8 cellular contexts compared by ENCODE assay signal in the genomic region with DNA sequence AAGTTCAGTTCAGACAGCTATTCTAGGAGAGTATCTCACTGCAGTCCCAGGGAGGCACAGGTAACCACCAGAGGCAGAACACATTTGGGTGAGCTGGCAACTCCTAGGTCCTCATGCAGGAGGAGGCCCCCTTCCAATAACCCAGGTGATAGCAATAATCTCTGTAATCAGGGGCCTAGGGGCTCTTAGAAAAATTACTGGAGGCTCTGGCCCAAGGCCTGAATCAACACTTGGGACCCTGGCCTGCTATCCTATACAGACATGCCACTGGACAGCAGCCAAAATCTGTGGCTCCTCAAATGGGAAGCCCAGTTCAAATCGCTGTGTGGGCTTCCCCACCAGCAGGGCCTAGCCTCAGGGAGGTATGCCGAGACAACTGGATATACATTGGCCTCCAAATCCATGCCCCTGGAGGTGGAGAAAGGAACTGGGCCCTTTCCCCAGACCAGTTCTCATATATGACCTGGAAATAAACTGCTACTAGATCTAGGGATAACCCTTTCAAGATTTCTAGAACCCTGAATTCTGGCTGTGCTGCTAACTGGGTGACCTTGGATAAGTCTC. TPM values are rescaled to one million over a fixed set of nuclear protein-coding genes. Genes with fewer than 3 reads are reported as not detected.
DNase-seq lines count a peak whose midpoint lies in the region; ATAC-seq and TF ChIP-seq lines count a peak whose summit lies in the region.

No MANE protein-coding gene starts in this region.

- in situ Hi-C loops in Caki2 (cut with HindIII; ENCODE audit: low pct_unique_long_range_greater_than_20kb, low sequenced_read_pairs), result no loop called here

- peak; percentile 39 for DNase-seq in Caki2 (ENCODE audit: low read depth)
- DNase-seq in OCI-M1 (lab: John Stamatoyannopoulos, UW), result peak; percentile 77
- peak; percentile 27 for DNase-seq in fibroblast of gingiva (ENCODE audit: low read depth)
- DNase-seq in progenitor cell of endocrine pancreas (ENCODE audit: low spot score, unreplicated experiment), result no peak
- no peak for DNase-seq in NCI-H2227 (lab: John Stamatoyannopoulos, UW; ENCODE audit: unreplicated experiment)
- DNase-seq in activated T-cell treated with anti-CD3 and anti-CD28 coated beads for 4 hours, result no peak

- no peak for ATAC-seq in GM21576 (IDR thresholded peaks at IDR 0.05; ENCODE audit: unreplicated experiment)
- ATAC-seq in HG02938 (IDR thresholded peaks at IDR 0.05; ENCODE audit: unreplicated experiment), result no peak

- peak; percentile 52 for TF ChIP-seq CTCF in progenitor cell of endocrine pancreas (IDR thresholded peaks at IDR 0.05; ENCODE audit: unreplicated experiment)

- H3K4me1 Mint-ChIP-seq in progenitor cell of endocrine pancreas (ENCODE audit: low read depth), result peaks cover 13% of the 10 kb centered on the region

- peak overlapping the region; percentile 42 for H3K4me3 Mint-ChIP-seq in progenitor cell of endocrine pancreas (ENCODE audit: low read depth)

- H3K36me3 Mint-ChIP-seq in progenitor cell of endocrine pancreas (ENCODE audit: insufficient read depth), result no peaks in the 10 kb centered on the region

- no peaks in the 10 kb centered on the region for H3K9me3 Mint-ChIP-seq in progenitor cell of endocrine pancreas (ENCODE audit: low read depth)

- no peaks in the 10 kb centered on the region for H3K27me3 Mint-ChIP-seq in progenitor cell of endocrine pancreas

- peak overlapping the region; percentile 52 for H3K27ac Mint-ChIP-seq in progenitor cell of endocrine pancreas

RNA-seq across cellular contexts. Expression of a gene that starts 1.6 kb away (rescaled TPM):
- 44.0 and 46.1 TPM in 2 replicates for total RNA-seq in Caki2 (2014; rRNA removed; shearing (Covaris generic); ENCODE audit: low replicate concordance)
- total RNA-seq in progenitor cell of endocrine pancreas, result 4.3 TPM in 2 replicates

RNA-seq across cellular contexts. Expression of a gene that starts 28.1 kb away (rescaled TPM):
- 58.1 and 60.8 TPM in 2 replicates for total RNA-seq in Caki2 (2014; rRNA removed; shearing (Covaris generic); ENCODE audit: low replicate concordance)
- 14.3 and 14.7 TPM in 2 replicates for total RNA-seq in progenitor cell of endocrine pancreas

RNA-seq across cellular contexts. Expression of a gene that starts 45.0 kb away (rescaled TPM):
- total RNA-seq in Caki2 (2014; rRNA removed; shearing (Covaris generic); ENCODE audit: low replicate concordance), result 12.7 and 13.6 TPM in 2 replicates
- 18.0 and 18.9 TPM in 2 replicates for total RNA-seq in progenitor cell of endocrine pancreas

RNA-seq across cellular contexts. Expression of a gene that starts 51.5 kb away (rescaled TPM):
- 18.9 and 30.5 TPM in 2 replicates for total RNA-seq in Caki2 (2014; rRNA removed; shearing (Covaris generic); ENCODE audit: low replicate concordance)
- 43.4 and 44.2 TPM in 2 replicates for total RNA-seq in progenitor cell of endocrine pancreas

RNA-seq across cellular contexts. Expression of a gene that starts 52.2 kb away (rescaled TPM):
- total RNA-seq in Caki2 (2014; rRNA removed; shearing (Covaris generic); ENCODE audit: low replicate concordance), result 8.2 and 10.5 TPM in 2 replicates
- 21.1 and 24.3 TPM in 2 replicates for total RNA-seq in progenitor cell of endocrine pancreas

Comparison
In these comparisons a context has a peak if more than half of its experiments do, and no peak if none do; other contexts are left out.
1. DNase-seq: peak in Caki2 (single experiment), OCI-M1 (single experiment) and fibroblast of gingiva (single experiment); none in progenitor cell of endocrine pancreas (single experiment), NCI-H2227 (single experiment) and activated T-cell treated with anti-CD3 and anti-CD28 coated beads for 4 hours (single experiment).